Comparison of ENCODE assay signal across 9 cellular contexts in genomic region chr6:158789115-158789917, GRCh38. TPM values are rescaled to one million over a fixed set of nuclear protein-coding genes. Genes with fewer than 3 reads are reported as not detected.
DNase-seq lines count a peak whose midpoint lies in the region; ATAC-seq and TF ChIP-seq lines count a peak whose summit lies in the region.
"Had no signal": no experiment of that assay in that cellular context is flagged by ENCODE, and none has a peak within 500 bp of the region (broad histone marks: within the 10 kb centered on the region; RNA-seq: fewer than 3 reads in every experiment).

No MANE protein-coding gene starts in this region.

- peak; percentile 37 for DNase-seq in activated naive CD4-positive, alpha-beta T cell treated with Interleukin-2 at 50 U/mL for 16 hours
- DNase-seq in activated naive CD4-positive, alpha-beta T cell treated with anti-CD3 and anti-CD28 coated beads, Interleukin-2, amount 50 U/mL, for 16 hours: no peak
- DNase-seq in RWPE2 (ENCODE audit: low spot score) (no peak), endothelial cell (ENCODE audit: low spot score) (no peak), foreskin melanocyte (no peak)
- peak in 1 of 2 donors; percentile 63 for DNase-seq in central memory CD8-positive, alpha-beta T cell (ENCODE audit: low spot score in 2 of 2)
- DNase-seq: occipital lobe had no signal

- ATAC-seq in RWPE2 (ENCODE audit: low read depth) (no peak), GM19467 (IDR thresholded peaks at IDR 0.05; ENCODE audit: unreplicated experiment) (no peak)
- ATAC-seq in central memory CD8-positive, alpha-beta T cell (replicated peaks; ENCODE audit: extremely low read depth, poor library complexity, severe bottlenecking): peak; percentile 98

- H3K9me3 ChIP-seq in RWPE2 (ENCODE audit: severe bottlenecking): no peaks in the 10 kb centered on the region

- H3K4me3 Mint-ChIP-seq in central memory CD8-positive, alpha-beta T cell: peak overlapping the region; percentile 51
- peak overlapping the region; percentile 24 for H3K4me3 Mint-ChIP-seq in stimulated activated naive CD8-positive, alpha-beta T cell treated with anti-CD3 and anti-CD28 coated beads, Interleukin-15, Interleukin-2, amounts not matched to agents 100 ng/mL and 50 ng/mL, for 24 hours
- H3K4me3 Mint-ChIP-seq in endothelial cell (ENCODE audit: unreplicated experiment): no peak overlapping the region

- H3K27ac ChIP-seq in RWPE2 (ENCODE audit: poor library complexity, severe bottlenecking): peak overlapping the region; percentile 92

- H3K9me3 Mint-ChIP-seq in central memory CD8-positive, alpha-beta T cell: no peaks in the 10 kb centered on the region
- no peaks in the 10 kb centered on the region for H3K9me3 Mint-ChIP-seq in stimulated activated naive CD8-positive, alpha-beta T cell treated with anti-CD3 and anti-CD28 coated beads, Interleukin-15, Interleukin-2, amounts not matched to agents 100 ng/mL and 50 ng/mL, for 24 hours
- no peaks in the 10 kb centered on the region for H3K9me3 Mint-ChIP-seq in endothelial cell (ENCODE audit: unreplicated experiment)

- peaks cover 71% of the 10 kb centered on the region for H3K36me3 Mint-ChIP-seq in central memory CD8-positive, alpha-beta T cell (ENCODE audit: insufficient read depth)
- H3K36me3 Mint-ChIP-seq in stimulated activated naive CD8-positive, alpha-beta T cell treated with anti-CD3 and anti-CD28 coated beads, Interleukin-15, Interleukin-2, amounts not matched to agents 100 ng/mL and 50 ng/mL, for 24 hours (ENCODE audit: low read depth): peaks cover 73% of the 10 kb centered on the region
- H3K36me3 Mint-ChIP-seq in endothelial cell (ENCODE audit: low read depth, unreplicated experiment): peaks cover 29% of the 10 kb centered on the region

- TF ChIP-seq CTCF in RWPE2 (IDR thresholded peaks at IDR 0.05; ENCODE audit: poor library complexity, severe bottlenecking) (no peak), endothelial cell (IDR thresholded peaks at IDR 0.05; ENCODE audit: unreplicated experiment) (no peak)

- peaks cover 58% of the 10 kb centered on the region for H3K4me1 Mint-ChIP-seq in central memory CD8-positive, alpha-beta T cell
- peaks cover 58% of the 10 kb centered on the region for H3K4me1 Mint-ChIP-seq in stimulated activated naive CD8-positive, alpha-beta T cell treated with anti-CD3 and anti-CD28 coated beads, Interleukin-15, Interleukin-2, amounts not matched to agents 100 ng/mL and 50 ng/mL, for 24 hours (ENCODE audit: low read depth)
- H3K4me1 Mint-ChIP-seq in endothelial cell (ENCODE audit: unreplicated experiment): peaks cover 27% of the 10 kb centered on the region

- H3K27ac Mint-ChIP-seq in central memory CD8-positive, alpha-beta T cell (ENCODE audit: low read depth): peak overlapping the region; percentile 88
- peak overlapping the region; percentile 72 for H3K27ac Mint-ChIP-seq in stimulated activated naive CD8-positive, alpha-beta T cell treated with anti-CD3 and anti-CD28 coated beads, Interleukin-15, Interleukin-2, amounts not matched to agents 100 ng/mL and 50 ng/mL, for 24 hours
- no peak overlapping the region for H3K27ac Mint-ChIP-seq in endothelial cell (ENCODE audit: unreplicated experiment)

- peaks cover 83% of the 10 kb centered on the region for H3K36me3 ChIP-seq in RWPE2 (ENCODE audit: low read depth)

- H3K4me1 ChIP-seq in RWPE2 (ENCODE audit: insufficient read depth, poor library complexity, severe bottlenecking): peaks cover 39% of the 10 kb centered on the region

- no peaks in the 10 kb centered on the region for H3K27me3 ChIP-seq in RWPE2 (ENCODE audit: insufficient read depth, poor library complexity, severe bottlenecking)

- H3K4me3 ChIP-seq in RWPE2 (ENCODE audit: severe bottlenecking): no peak overlapping the region

- H3K27me3 Mint-ChIP-seq in central memory CD8-positive, alpha-beta T cell: no peaks in the 10 kb centered on the region
- H3K27me3 Mint-ChIP-seq in stimulated activated naive CD8-positive, alpha-beta T cell treated with anti-CD3 and anti-CD28 coated beads, Interleukin-15, Interleukin-2, amounts not matched to agents 100 ng/mL and 50 ng/mL, for 24 hours: no peaks in the 10 kb centered on the region
- H3K27me3 Mint-ChIP-seq in endothelial cell (ENCODE audit: unreplicated experiment): peaks cover 2% of the 10 kb centered on the region

RNA-seq across cellular contexts. Expression of gene EZR, which starts 29.9 kb away (rescaled TPM):
- 125 TPM for total RNA-seq in endothelial cell (ENCODE audit: unreplicated experiment)
